17 cellular contexts compared by ENCODE assay signal in genomic region chr9:135049460-135049859, GRCh38. TPM values are rescaled to one million over a fixed set of nuclear protein-coding genes. Genes with fewer than 3 reads are reported as not detected.
DNase-seq lines count a peak whose midpoint lies in the region; ATAC-seq and TF ChIP-seq lines count a peak whose summit lies in the region.
"Had no signal": no experiment of that assay in that cellular context is flagged by ENCODE, and none has a peak within 500 bp of the region (broad histone marks: within the 10 kb centered on the region; RNA-seq: fewer than 3 reads in every experiment).

No MANE protein-coding gene starts in this region.

- H3K27ac ChIP-seq in osteoblast (ENCODE audit: low read depth, low read length) (no peak overlapping the region), SJCRH30 (no peak overlapping the region)
- H3K27ac ChIP-seq: 22Rv1, A549, GM23248 had no signal

- H3K27ac Mint-ChIP-seq in glutamatergic neuron (ENCODE audit: unreplicated experiment): peak overlapping the region; percentile 43
- no peak overlapping the region for H3K27ac Mint-ChIP-seq in type B pancreatic cell
- H3K27ac Mint-ChIP-seq: CD8-positive, alpha-beta T cell had no signal

- H3K27me3 Mint-ChIP-seq in glutamatergic neuron (ENCODE audit: unreplicated experiment): peaks cover 9% of the 10 kb centered on the region
- H3K27me3 Mint-ChIP-seq in type B pancreatic cell: peaks cover 29% of the 10 kb centered on the region

- H3K4me1 ChIP-seq in osteoblast (ENCODE audit: insufficient read depth, low read length) (no peaks in the 10 kb centered on the region), SJCRH30 (no peaks in the 10 kb centered on the region)
- H3K4me1 ChIP-seq: A549, HAP-1 had no signal

- DNase-seq in activated CD8-positive, alpha-beta memory T cell treated with anti-CD3 and anti-CD28 coated beads, Interleukin-2, amount 50 U/mL, for 48 hours: peak; percentile 20
- no peak for DNase-seq in activated CD8-positive, alpha-beta memory T cell treated with anti-CD3 and anti-CD28 coated beads, Interleukin-2, amount 50 U/mL, for 4 hours
- DNase-seq in glutamatergic neuron (no peak), osteoblast (ENCODE audit: insufficient read length, low spot score, missing footprints) (peak; percentile 3), type B pancreatic cell (ENCODE audit: extremely low spot score, unreplicated experiment) (peak; percentile 47), NCI-H748 treated with DMSO at 0.1 percent for 48 hours (lab: John Stamatoyannopoulos, UW) (no peak), SJCRH30 (no peak)
- DNase-seq: AML-193, Calu3, GF-D8, GM23248, IMR-90 had no signal

- ATAC-seq in HG02642 (IDR thresholded peaks at IDR 0.05; ENCODE audit: poor library complexity, unreplicated experiment): no peak
- ATAC-seq: A549; CD8-positive, alpha-beta T cell had no signal

- H3K36me3 ChIP-seq in osteoblast (ENCODE audit: insufficient read depth, low read length) (no peaks in the 10 kb centered on the region), SJCRH30 (no peaks in the 10 kb centered on the region)
- H3K36me3 ChIP-seq: HAP-1 had no signal

- no peaks in the 10 kb centered on the region for H3K79me2 ChIP-seq in osteoblast (ENCODE audit: insufficient read depth, low read length)

- peaks cover 8% of the 10 kb centered on the region for H3K9me3 Mint-ChIP-seq in glutamatergic neuron (ENCODE audit: unreplicated experiment)
- H3K9me3 Mint-ChIP-seq in type B pancreatic cell: no peaks in the 10 kb centered on the region
- H3K9me3 Mint-ChIP-seq: CD8-positive, alpha-beta T cell had no signal

- no peaks in the 10 kb centered on the region for H3K27me3 ChIP-seq in osteoblast (ENCODE audit: insufficient read depth, low read length)
- peaks cover 13% of the 10 kb centered on the region for H3K27me3 ChIP-seq in SJCRH30

- no peak for TF ChIP-seq CTCF in glutamatergic neuron (IDR thresholded peaks at IDR 0.05; ENCODE audit: partially characterized antibody, unreplicated experiment)
- TF ChIP-seq CTCF in osteoblast (IDR thresholded peaks at IDR 0.05; ENCODE audit: extremely low read depth, low read depth, low read length): no peak
- TF ChIP-seq CTCF in type B pancreatic cell (conservative IDR thresholded peaks at IDR 0.05): no peak

- H3K36me3 Mint-ChIP-seq in glutamatergic neuron (ENCODE audit: unreplicated experiment): peaks cover 8% of the 10 kb centered on the region
- H3K36me3 Mint-ChIP-seq in type B pancreatic cell: no peaks in the 10 kb centered on the region
- H3K36me3 Mint-ChIP-seq: CD8-positive, alpha-beta T cell had no signal

- H3K4me2 ChIP-seq in osteoblast (ENCODE audit: insufficient read depth, low read length): no peak overlapping the region
- H3K4me2 ChIP-seq: A549 had no signal

- H3K4me1 Mint-ChIP-seq in glutamatergic neuron (ENCODE audit: low read depth, unreplicated experiment) (peaks cover 33% of the 10 kb centered on the region), type B pancreatic cell (ENCODE audit: unreplicated experiment) (no peaks in the 10 kb centered on the region)

- H4K20me1 ChIP-seq in osteoblast (ENCODE audit: insufficient read depth, low read length): no peaks in the 10 kb centered on the region

- H3K4me3 ChIP-seq in osteoblast (ENCODE audit: insufficient read depth, low read length) (no peak overlapping the region), SJCRH30 (no peak overlapping the region)
- H3K4me3 ChIP-seq: A549, GM23248, HAP-1 had no signal

- peak overlapping the region; percentile 42 for H3K4me3 Mint-ChIP-seq in glutamatergic neuron (ENCODE audit: unreplicated experiment)
- no peak overlapping the region for H3K4me3 Mint-ChIP-seq in type B pancreatic cell
- H3K4me3 Mint-ChIP-seq: CD8-positive, alpha-beta T cell had no signal

- H3K9me3 ChIP-seq in osteoblast (ENCODE audit: low read depth, low read length): no peaks in the 10 kb centered on the region
- H3K9me3 ChIP-seq in SJCRH30 (replicated peaks): no peaks in the 10 kb centered on the region
- H3K9me3 ChIP-seq: HAP-1 had no signal

- H2AFZ ChIP-seq in osteoblast (ENCODE audit: low read length): no peak overlapping the region
- H2AFZ ChIP-seq: GM23248 had no signal

RNA-seq across cellular contexts. Expression of gene OLFM1, which starts 38.0 kb away (rescaled TPM):
- total RNA-seq in glutamatergic neuron (ENCODE audit: unreplicated experiment): 387 TPM
- under 0.01 and 0.29 TPM in 2 replicates for total RNA-seq in osteoblast
- 8.0 and 9.7 TPM in 2 replicates for total RNA-seq in type B pancreatic cell (ENCODE audit: low replicate concordance)
- not detected in 2 replicates for total RNA-seq in SJCRH30 (2014; rRNA removed; shearing (Covaris generic))
- total RNA-seq: CD8-positive, alpha-beta T cell had no signal

Comparison
In these comparisons a context has a peak if more than half of its experiments do, and no peak if none do; other contexts are left out.
1. DNase-seq: peak in activated CD8-positive, alpha-beta memory T cell treated with anti-CD3 and anti-CD28 coated beads, Interleukin-2, amount 50 U/mL, for 48 hours (single experiment), osteoblast (single experiment) and type B pancreatic cell (single experiment); none in activated CD8-positive, alpha-beta memory T cell treated with anti-CD3 and anti-CD28 coated beads, Interleukin-2, amount 50 U/mL, for 4 hours (single experiment), glutamatergic neuron (single experiment), NCI-H748 treated with DMSO at 0.1 percent for 48 hours (single experiment) and SJCRH30 (0 of 2).
2. RNA of gene OLFM1, which starts 38.0 kb away (total RNA-seq): 387 TPM in glutamatergic neuron (single experiment); 8.0 to 9.7 TPM in type B pancreatic cell, under 0.01 to 0.29 TPM in osteoblast and not detected in SJCRH30; every median in the first group is over 10 times any median in the second.